ENCODE assay signal across 16 cellular contexts in the genomic region with DNA sequence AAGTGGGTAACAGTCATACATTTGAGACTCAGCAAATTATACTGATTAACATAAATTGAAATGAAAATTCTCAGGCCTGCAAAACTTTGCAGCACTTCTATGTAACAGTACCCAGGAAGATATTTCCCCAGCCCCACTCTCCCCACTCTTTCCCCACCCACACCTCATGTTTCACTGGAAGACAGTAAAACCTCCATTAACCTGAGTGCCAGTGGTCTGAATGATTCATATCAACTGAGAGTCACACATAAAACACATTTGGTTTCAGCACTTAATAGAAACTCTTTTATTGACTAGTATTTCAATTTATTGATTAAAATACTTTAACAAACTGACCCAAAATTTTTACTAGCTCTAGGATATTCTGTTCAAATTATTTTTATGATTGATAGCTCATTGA. TPM values are rescaled to one million over a fixed set of nuclear protein-coding genes. Genes with fewer than 3 reads are reported as not detected.
"Had no signal": no experiment of that assay in that cellular context is flagged by ENCODE, and none has a peak within 500 bp of the region (broad histone marks: within the 10 kb centered on the region; RNA-seq: fewer than 3 reads in every experiment).

No MANE protein-coding gene starts in this region.

- H3K4me3 ChIP-seq: testis had no signal

- DNase-seq: activated CD4-positive, alpha-beta T cell treated with anti-CD3 and anti-CD28 coated beads, Interleukin-2, amount 10 ng/mL, durations not matched to agents 24 days and 14 days; activated naive CD4-positive, alpha-beta T cell treated with anti-CD3 and anti-CD28 coated beads for 36 hours; central memory CD4-positive, alpha-beta T cell; erythroblast; stimulated activated CD4-positive, alpha-beta T cell treated with anti-CD3 and anti-CD28 coated beads, Interleukin-15, amount 100 ng/mL, for 24 hours; stimulated activated CD4-positive, alpha-beta T cell treated with anti-CD3 and anti-CD28 coated beads, Interleukin-4, amount 100 ng/mL, for 24 hours; stimulated activated naive CD8-positive, alpha-beta T cell treated with anti-CD3 and anti-CD28 coated beads, Interleukin-15, amount 100 ng/mL, for 72 hours; T-cell; testis had no signal

- ATAC-seq: left lobe of liver; natural killer cell treated with Interleukin-12 subunit alpha and Interleukin-12 subunit beta and Interleukin-15 and Interleukin-18, amount 100 ng/mL, for 72 hours; stimulated activated naive CD8-positive, alpha-beta T cell treated with anti-CD3 and anti-CD28 coated beads, Interleukin-15, amount 100 ng/mL, for 72 hours; T-cell had no signal

RNA-seq across cellular contexts. Expression of a gene that starts 6.9 kb away (rescaled TPM):
- total RNA-seq: activated CD4-positive, alpha-beta T cell treated with anti-CD3 and anti-CD28 coated beads, Interleukin-2, amount 10 ng/mL, durations not matched to agents 24 days and 14 days; activated naive CD4-positive, alpha-beta T cell treated with anti-CD3 and anti-CD28 coated beads for 36 hours; activated T-helper 1 cell treated with anti-CD3 and anti-CD28 coated beads, Interleukin-12 subunit alpha, Interleukin-12 subunit beta, Interleukin-2, Interleukin-4 antibody, amounts not matched to agents 30 ng/mL and 10 ng/mL and 1 ng/mL, durations not matched to agents 14 hours and 24 hours and 36 hours; natural killer cell treated with Interleukin-12 subunit alpha and Interleukin-12 subunit beta and Interleukin-15 and Interleukin-18, amount 100 ng/mL, for 72 hours; skeletal muscle tissue; T-cell had no signal

RNA-seq across cellular contexts. Expression of a gene that starts 9.7 kb away (rescaled TPM):
- total RNA-seq: activated CD4-positive, alpha-beta T cell treated with anti-CD3 and anti-CD28 coated beads, Interleukin-2, amount 10 ng/mL, durations not matched to agents 24 days and 14 days; activated naive CD4-positive, alpha-beta T cell treated with anti-CD3 and anti-CD28 coated beads for 36 hours; activated T-helper 1 cell treated with anti-CD3 and anti-CD28 coated beads, Interleukin-12 subunit alpha, Interleukin-12 subunit beta, Interleukin-2, Interleukin-4 antibody, amounts not matched to agents 30 ng/mL and 10 ng/mL and 1 ng/mL, durations not matched to agents 14 hours and 24 hours and 36 hours; glomerular endothelial cell; left lobe of liver; natural killer cell treated with Interleukin-12 subunit alpha and Interleukin-12 subunit beta and Interleukin-15 and Interleukin-18, amount 100 ng/mL, for 72 hours; osteocyte; skeletal muscle tissue; testis; urinary bladder had no signal

RNA-seq across cellular contexts. Expression of a gene that starts 25.8 kb away (rescaled TPM):
- total RNA-seq: activated CD4-positive, alpha-beta T cell treated with anti-CD3 and anti-CD28 coated beads, Interleukin-2, amount 10 ng/mL, durations not matched to agents 24 days and 14 days; activated naive CD4-positive, alpha-beta T cell treated with anti-CD3 and anti-CD28 coated beads for 36 hours; activated T-helper 1 cell treated with anti-CD3 and anti-CD28 coated beads, Interleukin-12 subunit alpha, Interleukin-12 subunit beta, Interleukin-2, Interleukin-4 antibody, amounts not matched to agents 30 ng/mL and 10 ng/mL and 1 ng/mL, durations not matched to agents 14 hours and 24 hours and 36 hours; T-cell had no signal
